ENCODE assay signal across 13 cellular contexts in genomic region chr3:65927576-65927975, GRCh38.
A peak's percentile ranks its signal among the peaks of the same experiment; 100 is the strongest.
DNase-seq lines count a peak whose midpoint lies in the region; ATAC-seq, FAIRE-seq and TF ChIP-seq lines count a peak whose summit lies in the region.
"Had no signal": no experiment of that assay in that cellular context is flagged by ENCODE, and none has a peak within 500 bp of the region (broad histone marks: within the 10 kb centered on the region; RNA-seq: fewer than 3 reads in every experiment).

No MANE protein-coding gene starts in this region.

- no peaks in the 10 kb centered on the region for H3K9me3 ChIP-seq in kidney (ENCODE audit: control insufficient read depth in 1 of 2, low read length in 2 of 2)
- H3K9me3 ChIP-seq: upper lobe of left lung had no signal

- DNase-seq in A172 (ENCODE audit: low spot score), result peak; percentile 27
- DNase-seq in HK-2 (ENCODE audit: unreplicated experiment), result peak; percentile 42
- DNase-seq in NCI-H510A treated with DMSO at 0.1 percent for 48 hours (lab: John Stamatoyannopoulos, UW), result peak; percentile 67
- peak; percentile 40 for DNase-seq in epithelial cell of esophagus (ENCODE audit: low read depth)
- DNase-seq in kidney, result no peak
- DNase-seq in SIG-M5 treated with dmso at 0.1 percent for 504 hours (lab: John Stamatoyannopoulos, UW; ENCODE audit: unreplicated experiment), result no peak
- no peak for DNase-seq in central memory CD4-positive, alpha-beta T cell
- DNase-seq: Right ventricle myocardium superior, upper lobe of left lung had no signal

- no peaks in the 10 kb centered on the region for H3K36me3 ChIP-seq in kidney (ENCODE audit: control insufficient read depth in 1 of 2, insufficient read depth in 2 of 2, low read length in 2 of 2)
- H3K36me3 ChIP-seq: upper lobe of left lung had no signal

- FAIRE-seq in kidney (lab: Jason Lieb, UNC), result no peak
- FAIRE-seq: G401.6 had no signal

- TF ChIP-seq CTCF in epithelial cell of esophagus (IDR thresholded peaks at IDR 0.05; ENCODE audit: insufficient read depth, low read depth, low read length, missing control alignments) (no peak), kidney (IDR thresholded peaks at IDR 0.05; ENCODE audit: borderline replicate concordance, extremely low read depth, insufficient read depth) (no peak)

- ATAC-seq in HG03520 (IDR thresholded peaks at IDR 0.05; ENCODE audit: unreplicated experiment), result no peak
- ATAC-seq: activated CD4-positive, CD25-positive, alpha-beta regulatory T cell treated with anti-CD3 and anti-CD28 coated beads, Interleukin-2, amount 50 U/mL, for 24 hours had no signal

- H3K9ac ChIP-seq in kidney (ENCODE audit: low read length in 2 of 2), result no peak overlapping the region

- no peak overlapping the region for H3K27ac ChIP-seq in kidney (ENCODE audit: low read depth in 2 of 2, low read length in 2 of 2)
- H3K27ac ChIP-seq: HL-60, upper lobe of left lung had no signal

- intact Hi-C loops in kidney (cut with DNase I), result no loop called here

- peaks cover 0 to 3% of the 10 kb centered on the region in 2 donors for H3K4me1 ChIP-seq in kidney (ENCODE audit: control insufficient read depth in 1 of 2, insufficient read depth in 1 of 2, low read depth in 1 of 2, low read length in 2 of 2)

- H3K4me3 ChIP-seq in epithelial cell of esophagus (ENCODE audit: low read length), result no peak overlapping the region
- no peak overlapping the region for H3K4me3 ChIP-seq in kidney (ENCODE audit: low read length in 2 of 2)
- H3K4me3 ChIP-seq: upper lobe of left lung had no signal

Comparison
In these comparisons a context has a peak if more than half of its experiments do, and no peak if none do; other contexts are left out.
1. DNase-seq: peak in A172 (single experiment), HK-2 (single experiment), NCI-H510A treated with DMSO at 0.1 percent for 48 hours (single experiment) and epithelial cell of esophagus (single experiment); none in kidney (single experiment), SIG-M5 treated with dmso at 0.1 percent for 504 hours (single experiment) and central memory CD4-positive, alpha-beta T cell (single experiment).